8 cellular contexts compared by ENCODE assay signal in the genomic region with DNA sequence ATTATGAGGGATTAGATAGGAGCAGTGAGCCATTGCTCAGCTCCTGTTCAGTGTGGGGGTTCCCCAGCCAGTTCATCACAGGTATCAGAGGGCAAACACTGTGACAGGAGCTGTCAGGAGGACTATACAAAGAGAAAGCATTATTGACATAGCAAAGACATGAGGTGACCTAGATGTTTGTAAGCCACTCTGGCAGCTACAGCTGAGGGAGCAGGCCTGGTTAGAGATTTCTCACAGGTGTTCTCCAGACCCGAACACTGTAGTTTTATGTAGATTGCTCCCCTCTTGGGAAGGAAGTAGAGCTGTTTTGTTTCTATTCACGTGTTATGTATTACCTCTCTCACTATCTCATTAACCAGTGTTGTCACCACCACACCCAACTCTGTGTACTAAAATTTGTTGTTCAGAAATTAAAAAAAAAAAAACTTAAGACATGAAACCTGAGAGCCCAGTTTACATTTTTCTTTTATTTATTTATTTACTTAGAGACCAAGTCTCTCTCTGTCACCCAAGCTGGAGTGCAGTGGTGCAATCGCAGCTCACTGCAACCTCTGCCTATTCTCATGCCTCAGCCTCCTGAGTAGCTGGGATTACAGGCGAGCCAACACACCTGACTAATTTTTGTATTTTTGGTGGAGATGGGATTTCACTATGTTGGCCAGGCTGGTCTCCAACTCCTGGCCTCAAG.
DNase-seq lines count a peak whose midpoint lies in the region; ATAC-seq, FAIRE-seq and TF ChIP-seq lines count a peak whose summit lies in the region.

No MANE protein-coding gene starts in this region.

- H3K36me3 ChIP-seq in H1 (ENCODE audit: control insufficient read depth in 2 of 4, insufficient read depth in 4 of 4, low read length in 3 of 4), result no peaks in the 10 kb centered on the region

- H2BK15ac ChIP-seq in H1 (ENCODE audit: low read length), result no peak overlapping the region

- H3K4me1 ChIP-seq in H1 (replicated peaks in 1 of 4; ENCODE audit: control insufficient read depth in 3 of 4, insufficient read depth in 4 of 4, low read length in 3 of 4), result peaks cover 3 to 5% (median 3%) of the 10 kb centered on the region in 4 experiments; a peak in 4 of 7 replicates

- TF ChIP-seq EP300 in H1 (IDR thresholded peaks at IDR 0.05; ENCODE audit: borderline replicate concordance in 1 of 2, low read depth in 2 of 2, low read length in 2 of 2), result no peak

- H3K27me3 ChIP-seq in H1 (replicated peaks in 1 of 4; ENCODE audit: control insufficient read depth in 3 of 4, extremely low read depth in 1 of 4, insufficient read depth in 3 of 4, low read length in 3 of 4), result no peaks in the 10 kb centered on the region

- DNase-seq in NCI-H2171 treated with DMSO at 0.1 percent for 48 hours (lab: John Stamatoyannopoulos, UW) (peak; percentile 12), NCI-H2171 (lab: John Stamatoyannopoulos, UW) (no peak), T-helper 2 cell (peak in 3 of 5 experiments; percentile 6 to 53 (median 31)), H1 (ENCODE audit: low read depth in 1 of 2, low spot score in 2 of 2) (peak in 1 of 2 experiments; percentile 10), inferior parietal cortex (ENCODE audit: extremely low spot score) (no peak), RKO (ENCODE audit: low spot score) (no peak)
- DNase-seq in stimulated activated CD4-positive, alpha-beta T cell treated with anti-CD3 and anti-CD28 coated beads, TNF-alpha, amount 100 ng/mL, for 24 hours (ENCODE audit: low read depth in 3 of 3), result peak in 2 of 3 experiments; percentile 8 to 29

- H4K5ac ChIP-seq in H1 (ENCODE audit: insufficient read length, low read depth, low read length), result no peak overlapping the region

- 43% methylated on average over 4 of the region's 4 CpGs; no CpG with 5 or more reads in 1 of the 2 experiments for WGBS in H1 (ENCODE audit: extremely low coverage in 1 of 2, insufficient coverage in 1 of 2, insufficient read length in 1 of 2, insufficient replicate concordance in 2 of 2, low coverage in 1 of 2, low lambda C conversion rate in 2 of 2, missing lambda C conversion rate in 1 of 2), 2 experiments

- no peak overlapping the region for H2AFZ ChIP-seq in H1 (ENCODE audit: low read length)

- no peaks in the 10 kb centered on the region for H3K23me2 ChIP-seq in H1 (ENCODE audit: low read depth, low read length)

- no peak overlapping the region for H3K4ac ChIP-seq in H1 (replicated peaks; ENCODE audit: insufficient read length, low read depth, low read length)

- peak; percentile 13 for FAIRE-seq in H1 (lab: Jason Lieb, UNC)

- no peak overlapping the region for H3K27ac ChIP-seq in H1 (ENCODE audit: low read depth, low read length)

- no peak overlapping the region for H3K14ac ChIP-seq in H1 (ENCODE audit: insufficient read length)

- CTCF ChIA-PET in H1 (lab: Charles Lee; ENCODE audit: partially characterized antibody), result interaction anchor here (0.6 to 1.5 kb wide), 10 partner anchors 9 to 584 kb away, joined by 3 to 8 read pairs (median 4); no protein-coding TSS in a partner anchor

- H3K9ac ChIP-seq in H1 (replicated peaks in 1 of 4; ENCODE audit: extremely low read depth in 1 of 4, low read depth in 3 of 4, low read length in 3 of 4), result no peak overlapping the region

- ATAC-seq in HG03280 (IDR thresholded peaks at IDR 0.05; ENCODE audit: unreplicated experiment), result peak; percentile 82

- H2BK12ac ChIP-seq in H1 (ENCODE audit: low read depth, low read length), result no peak overlapping the region

- H3K79me2 ChIP-seq in H1 (ENCODE audit: control insufficient read depth in 1 of 2, insufficient read depth in 2 of 2, low read length in 2 of 2), result peaks cover 0 to 14% of the 10 kb centered on the region in 2 experiments; a peak in 1 of 4 replicates

- H3K18ac ChIP-seq in H1 (ENCODE audit: extremely low read depth, low read length), result no peak overlapping the region

- H4K91ac ChIP-seq in H1 (replicated peaks; ENCODE audit: insufficient read length, low read length), result no peak overlapping the region

- POLR2A ChIA-PET in H1 (lab: Charles Lee; ENCODE audit: partially characterized antibody), result interaction anchor here (0.9 to 3.8 kb wide), 7 partner anchors 14 to 190 kb away, joined by 3 to 25 read pairs (median 3); no protein-coding TSS in a partner anchor

- H3K4me2 ChIP-seq in H1 (ENCODE audit: insufficient read depth in 1 of 2, low read depth in 2 of 2, low read length in 2 of 2), result peak overlapping the region in 1 of 2 experiments; percentile 34; a peak in 1 of 4 replicates

- H2BK20ac ChIP-seq in H1 (ENCODE audit: low read length), result no peak overlapping the region

- no peak overlapping the region for H2AK5ac ChIP-seq in H1 (ENCODE audit: low read depth, low read length)

- H2BK120ac ChIP-seq in H1 (replicated peaks; ENCODE audit: low read depth, low read length), result no peak overlapping the region

- peaks cover 0 to 2% of the 10 kb centered on the region in 2 experiments for H4K20me1 ChIP-seq in H1 (replicated peaks in 1 of 2; ENCODE audit: control insufficient read depth in 1 of 2, insufficient read depth in 2 of 2, low read length in 2 of 2)

- no peak overlapping the region for H3K4me3 ChIP-seq in H1 (ENCODE audit: extremely low read depth in 1 of 4, insufficient read depth in 2 of 4, low read depth in 3 of 4, low read length in 4 of 4)

- no peaks in the 10 kb centered on the region for H3K9me3 ChIP-seq in H1 (ENCODE audit: insufficient read depth in 2 of 2, low read depth in 1 of 2, low read length in 1 of 2)

- H3K23ac ChIP-seq in H1 (ENCODE audit: insufficient read length), result no peak overlapping the region

- no peak for TF ChIP-seq RAD21 in H1 (IDR thresholded peaks at IDR 0.05 in 1 of 2, conservative IDR thresholded peaks at IDR 0.05 in 1 of 2; ENCODE audit: low read depth in 2 of 2, low read length in 2 of 2)

- no peak overlapping the region for H4K8ac ChIP-seq in H1 (ENCODE audit: extremely low read depth, insufficient read depth, low read length)

- H3K79me1 ChIP-seq in H1 (ENCODE audit: low read depth, low read length), result no peaks in the 10 kb centered on the region; the same call in 1 of the 2 replicates

- no peak for TF ChIP-seq CTCF in H1 (IDR thresholded peaks at IDR 0.05; ENCODE audit: control extremely low read depth in 1 of 3, insufficient read depth in 1 of 3, low read depth in 1 of 3, low read length in 3 of 3)

- H2BK5ac ChIP-seq in H1 (ENCODE audit: low read depth, low read length), result no peak overlapping the region

- no peak overlapping the region for H3K56ac ChIP-seq in H1 (replicated peaks; ENCODE audit: insufficient read length, low read depth, low read length)

- TF ChIP-seq POLR2A in H1 (IDR thresholded peaks at IDR 0.05; ENCODE audit: control extremely low read depth in 1 of 2, low read depth in 2 of 2, low read length in 2 of 2), result no peak

TF ChIP-seq in H1, 55 proteins besides CTCF, POLR2A, EP300 and RAD21:
- TF ChIP-seq, protein P1, sequence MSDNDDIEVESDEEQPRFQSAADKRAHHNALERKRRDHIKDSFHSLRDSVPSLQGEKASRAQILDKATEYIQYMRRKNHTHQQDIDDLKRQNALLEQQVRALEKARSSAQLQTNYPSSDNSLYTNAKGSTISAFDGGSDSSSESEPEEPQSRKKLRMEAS (IDR thresholded peaks at IDR 0.05), result peak; percentile 26; the same call in 1 of the 2 replicates
- no peak for TF ChIP-seq SAP30 (IDR thresholded peaks at IDR 0.05; ENCODE audit: insufficient read depth, insufficient replicate concordance, low read length)
- no peak for TF ChIP-seq SRF (IDR thresholded peaks at IDR 0.05; ENCODE audit: low read depth, low read length)
- TF ChIP-seq SIN3A (conservative IDR thresholded peaks at IDR 0.05 in 1 of 2, IDR thresholded peaks at IDR 0.05 in 1 of 2; ENCODE audit: low read depth in 1 of 2, low read length in 2 of 2), result peak; percentile 96 to 98
- no peak for TF ChIP-seq CREB1 (IDR thresholded peaks at IDR 0.05)
- 0 out of 2 replicates have a peak, but pooled peaks have one; percentile 31 for TF ChIP-seq TCF12 (IDR thresholded peaks at IDR 0.05; ENCODE audit: low read depth, low read length)
- peak; percentile 28; the same call in 1 of the 2 replicates for TF ChIP-seq POLR2AphosphoS5 (IDR thresholded peaks at IDR 0.05; ENCODE audit: low read depth, low read length)

Comparison
In these comparisons a context has a peak if more than half of its experiments do, and no peak if none do; other contexts are left out.
1. DNase-seq: peak in NCI-H2171 treated with DMSO at 0.1 percent for 48 hours (single experiment), T-helper 2 cell (3 of 5) and stimulated activated CD4-positive, alpha-beta T cell treated with anti-CD3 and anti-CD28 coated beads, TNF-alpha, amount 100 ng/mL, for 24 hours (2 of 3); none in NCI-H2171 (single experiment), inferior parietal cortex (single experiment) and RKO (single experiment).